ENCODE assay signal across 8 cellular contexts in the genomic region with DNA sequence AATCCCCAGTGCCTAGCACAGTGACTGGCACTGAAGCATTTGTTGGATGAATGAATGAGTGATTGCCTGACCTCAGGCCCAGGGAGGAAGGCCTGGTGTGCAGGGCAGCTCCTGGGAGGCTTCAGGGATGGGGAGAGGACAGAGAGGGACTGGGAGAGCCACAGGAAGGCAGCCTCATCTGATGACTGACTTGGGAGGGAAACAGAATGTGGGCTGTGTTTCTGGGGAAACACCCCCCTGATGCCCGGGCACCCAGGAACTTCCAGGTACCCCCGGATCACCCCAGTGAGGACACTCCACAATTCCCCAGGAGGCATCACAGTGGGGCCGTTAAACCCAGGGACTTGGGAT.
DNase-seq lines count a peak whose midpoint lies in the region; ATAC-seq and TF ChIP-seq lines count a peak whose summit lies in the region.

No MANE protein-coding gene starts in this region.

- ATAC-seq in HG03108 (IDR thresholded peaks at IDR 0.05; ENCODE audit: unreplicated experiment) = no peak

- H3K9me3 ChIP-seq in BLaER1 (no peaks in the 10 kb centered on the region), Peyer's patch (no peaks in the 10 kb centered on the region), ovary (no peaks in the 10 kb centered on the region)

- H3K27ac ChIP-seq in BLaER1 (0 out of 2 replicates have a peak overlapping the region, but pooled peaks have one; percentile 88), Peyer's patch (peak overlapping the region; percentile 84 to 98 (median 92)), ovary (peak overlapping the region; percentile 96 to 100)

- H3K27me3 ChIP-seq in BLaER1 (peaks cover 35% of the 10 kb centered on the region), Peyer's patch (no peaks in the 10 kb centered on the region), ovary (no peaks in the 10 kb centered on the region)

- H4K20me1 ChIP-seq in BLaER1 = no peaks in the 10 kb centered on the region

- TF ChIP-seq POLR2A in Peyer's patch (IDR thresholded peaks at IDR 0.05) (no peak), ovary (IDR thresholded peaks at IDR 0.05) (no peak)

- no peak overlapping the region for H3K27ac Mint-ChIP-seq in endothelial cell (ENCODE audit: unreplicated experiment)

- intact Hi-C loops in ovary (cut with DNase I) = loop anchor here in 3 of 4 donors (5.0 to 10.0 kb wide), 8 partner anchors 72 to 345 kb away; a partner anchor contains a TSS

- H3K9me3 Mint-ChIP-seq in endothelial cell (ENCODE audit: unreplicated experiment) = no peaks in the 10 kb centered on the region

- no peak for TF ChIP-seq CTCF in Peyer's patch (IDR thresholded peaks at IDR 0.05)
- no peak for TF ChIP-seq CTCF in endothelial cell (IDR thresholded peaks at IDR 0.05; ENCODE audit: unreplicated experiment)
- no peak for TF ChIP-seq CTCF in ovary (IDR thresholded peaks at IDR 0.05)

- H3K9ac ChIP-seq in BLaER1 = no peak overlapping the region

- H3K27me3 Mint-ChIP-seq in endothelial cell (ENCODE audit: unreplicated experiment) = peaks cover 27% of the 10 kb centered on the region

- H3K4me1 Mint-ChIP-seq in endothelial cell (ENCODE audit: unreplicated experiment) = peaks cover 42% of the 10 kb centered on the region

- H3K4me3 Mint-ChIP-seq in endothelial cell (ENCODE audit: unreplicated experiment) = peak overlapping the region; percentile 53

- peak overlapping the region; percentile 91 for H3K4me2 ChIP-seq in BLaER1

- peaks cover 78% of the 10 kb centered on the region for H3K4me1 ChIP-seq in BLaER1
- H3K4me1 ChIP-seq in Peyer's patch = peaks cover 6 to 58% (median 27%) of the 10 kb centered on the region in 4 donors
- H3K4me1 ChIP-seq in ovary (ENCODE audit: insufficient read depth) = peaks cover 34% of the 10 kb centered on the region

- peaks cover 6% of the 10 kb centered on the region for H3K36me3 Mint-ChIP-seq in endothelial cell (ENCODE audit: low read depth, unreplicated experiment)

- no peak for TF ChIP-seq EP300 in ovary (IDR thresholded peaks at IDR 0.05)

- H3K36me3 ChIP-seq in BLaER1 (peaks cover 3% of the 10 kb centered on the region; the same call in 1 of the 2 replicates), Peyer's patch (no peaks in the 10 kb centered on the region), ovary (no peaks in the 10 kb centered on the region)

- no peak overlapping the region for H3K4me3 ChIP-seq in BLaER1
- no peak overlapping the region for H3K4me3 ChIP-seq in Peyer's patch
- H3K4me3 ChIP-seq in ovary = no peak overlapping the region

- 65 to 75% (median 73%) methylated on average over 3 of the region's 3 CpGs for WGBS in ovary, 3 donors

- DNase-seq in Peyer's patch = no peak
- no peak for DNase-seq in endothelial cell (ENCODE audit: low spot score)
- peak in 1 of 5 donors; percentile 35 for DNase-seq in ovary
- no peak for DNase-seq in kidney glomerular epithelial cell (lab: John Stamatoyannopoulos, UW)
- DNase-seq in islet precursor cell = no peak
- no peak for DNase-seq in stimulated activated CD4-positive, alpha-beta T cell treated with anti-CD3 and anti-CD28 coated beads, Interleukin-4, amount 100 ng/mL, for 4 hours
